In genomic region chr12:30694412-30694955, GRCh38 we compare ENCODE assay signal across 8 cellular contexts. TPM values are rescaled to one million over a fixed set of nuclear protein-coding genes. Genes with fewer than 3 reads are reported as not detected.
DNase-seq lines count a peak whose midpoint lies in the region; ATAC-seq and TF ChIP-seq lines count a peak whose summit lies in the region.

No MANE protein-coding gene starts in this region.

- no peak for TF ChIP-seq CTCF in breast epithelium (IDR thresholded peaks at IDR 0.05)

- H3K9me3 ChIP-seq in breast epithelium (no peaks in the 10 kb centered on the region), muscle layer of colon (ENCODE audit: low read length) (no peaks in the 10 kb centered on the region)

- intact Hi-C loops in breast epithelium (cut with DNase I; ENCODE audit: low total_unique reads), result loop anchor here (5.0 kb wide), 1 partner anchor 872 kb away; no protein-coding TSS in a partner anchor

- H3K4me1 ChIP-seq in breast epithelium (peaks cover 0 to 10% of the 10 kb centered on the region in 2 donors), muscle layer of colon (ENCODE audit: insufficient read depth, low read length) (peaks cover 27% of the 10 kb centered on the region)

- H3K27ac ChIP-seq in breast epithelium (peak overlapping the region; percentile 77 to 88), muscle layer of colon (ENCODE audit: low read depth, low read length) (peak overlapping the region; percentile 79)

- H3K27me3 ChIP-seq in breast epithelium (no peaks in the 10 kb centered on the region), muscle layer of colon (ENCODE audit: control insufficient read depth in 1 of 2, insufficient read depth in 2 of 2, low read length in 2 of 2) (no peaks in the 10 kb centered on the region)

- H3K4me3 ChIP-seq in breast epithelium (peak overlapping the region; percentile 71 to 99 (median 98)), muscle layer of colon (ENCODE audit: low read depth in 1 of 2, low read length in 2 of 2) (peak overlapping the region; percentile 96 to 97)

- peak overlapping the region; percentile 79 for H3K9ac ChIP-seq in muscle layer of colon (ENCODE audit: low read length)

- in situ Hi-C loops in G401 (cut with HindIII; ENCODE audit: low sequenced_read_pairs), result no loop called here

- no peaks in the 10 kb centered on the region for H3K36me3 ChIP-seq in breast epithelium
- H3K36me3 ChIP-seq in muscle layer of colon (ENCODE audit: insufficient read depth, low read length), result no peaks in the 10 kb centered on the region

- no peak for TF ChIP-seq POLR2A in breast epithelium (IDR thresholded peaks at IDR 0.05)

- peak; percentile 4 for DNase-seq in NCI-H2196 treated with DMSO at 0.1 percent for 48 hours (lab: John Stamatoyannopoulos, UW; ENCODE audit: unreplicated experiment)
- no peak for DNase-seq in NCI-H2196 (lab: John Stamatoyannopoulos, UW; ENCODE audit: unreplicated experiment)
- peak; percentile 67 for DNase-seq in NCI-H1105 (lab: John Stamatoyannopoulos, UW)
- no peak for DNase-seq in breast epithelium (ENCODE audit: low spot score in 2 of 2)
- DNase-seq in G401 (ENCODE audit: low spot score), result no peak
- no peak for DNase-seq in stimulated activated CD4-positive, alpha-beta T cell treated with anti-CD3 and anti-CD28 coated beads, Interleukin-2, amount 100 ng/mL, for 48 hours

- ATAC-seq in HG02981 (IDR thresholded peaks at IDR 0.05; ENCODE audit: unreplicated experiment), result no peak

RNA-seq across cellular contexts. Expression of gene IPO8, which starts 1.2 kb away (rescaled TPM):
- total RNA-seq in breast epithelium, result 10 to 100 TPM; 26.7 to 47.4 (median 43.3) TPM
- 32.3 and 35.7 TPM in 2 replicates for total RNA-seq in G401 (2014; rRNA removed; shearing (Covaris generic))

Comparison
In these comparisons a context has a peak if more than half of its experiments do, and no peak if none do; other contexts are left out.
1. DNase-seq: peak in NCI-H2196 treated with DMSO at 0.1 percent for 48 hours (single experiment) and NCI-H1105 (single experiment); none in NCI-H2196 (single experiment), breast epithelium (0 of 2), G401 (single experiment) and stimulated activated CD4-positive, alpha-beta T cell treated with anti-CD3 and anti-CD28 coated beads, Interleukin-2, amount 100 ng/mL, for 48 hours (0 of 2).